Comparison of ENCODE assay signal across 13 cellular contexts in genomic region chr2:55026202-55026601, GRCh38. TPM values are rescaled to one million over a fixed set of nuclear protein-coding genes. Genes with fewer than 3 reads are reported as not detected.
DNase-seq lines count a peak whose midpoint lies in the region; ATAC-seq and TF ChIP-seq lines count a peak whose summit lies in the region.
"Had no signal": no experiment of that assay in that cellular context is flagged by ENCODE, and none has a peak within 500 bp of the region (broad histone marks: within the 10 kb centered on the region; RNA-seq: fewer than 3 reads in every experiment).

No MANE protein-coding gene starts in this region.

- ATAC-seq in Right ventricle myocardium inferior: peak; percentile 31
- ATAC-seq in upper lobe of right lung: peak; percentile 49
- no peak for ATAC-seq in HG02763 (IDR thresholded peaks at IDR 0.05; ENCODE audit: unreplicated experiment)

- DNase-seq in Right ventricle myocardium inferior (ENCODE audit: missing footprints) (no peak), left ventricle myocardium inferior (no peak), SKM-1 (lab: John Stamatoyannopoulos, UW; ENCODE audit: unreplicated experiment) (peak; percentile 46), foreskin fibroblast (peak; percentile 64 to 77), upper lobe of right lung (no peak), D341Med (ENCODE audit: low spot score) (no peak), NCI-H446 (lab: John Stamatoyannopoulos, UW) (no peak)
- DNase-seq: activated T-cell treated with anti-CD3 and anti-CD28 coated beads, Interleukin-2, amount 50 U/mL, for 1 hour; effector CD4-positive, alpha-beta T cell; NCI-H446 treated with DMSO at 0.1 percent for 48 hours; T-helper 1 cell; upper lobe of left lung had no signal

- intact Hi-C loops in Right ventricle myocardium inferior (cut with DNase I): no loop called here
- intact Hi-C loops in left ventricle myocardium inferior (cut with micrococcal nuclease): no loop called here
- intact Hi-C loops in upper lobe of right lung (cut with DNase I): no loop called here

- H3K4me1 ChIP-seq in left ventricle myocardium inferior (peaks cover 66% of the 10 kb centered on the region), upper lobe of right lung (peaks cover 39% of the 10 kb centered on the region)

- TF ChIP-seq CTCF in left ventricle myocardium inferior (IDR thresholded peaks at IDR 0.05; ENCODE audit: borderline replicate concordance) (no peak), foreskin fibroblast (IDR thresholded peaks at IDR 0.05; ENCODE audit: low read depth, low read length) (no peak), upper lobe of right lung (IDR thresholded peaks at IDR 0.05) (no peak)

- H3K4me3 ChIP-seq in left ventricle myocardium inferior (no peak overlapping the region), foreskin fibroblast (ENCODE audit: low read depth in 1 of 2, low read length in 2 of 2) (no peak overlapping the region), upper lobe of right lung (no peak overlapping the region)
- H3K4me3 ChIP-seq: upper lobe of left lung had no signal

- H3K9me3 ChIP-seq in left ventricle myocardium inferior (replicated peaks) (no peaks in the 10 kb centered on the region), upper lobe of right lung (no peaks in the 10 kb centered on the region)
- H3K9me3 ChIP-seq: upper lobe of left lung had no signal

- no peaks in the 10 kb centered on the region for H3K27me3 ChIP-seq in left ventricle myocardium inferior (ENCODE audit: low read depth)
- no peaks in the 10 kb centered on the region for H3K27me3 ChIP-seq in upper lobe of right lung
- H3K27me3 ChIP-seq: upper lobe of left lung had no signal

- H3K36me3 ChIP-seq in left ventricle myocardium inferior: no peaks in the 10 kb centered on the region
- no peaks in the 10 kb centered on the region for H3K36me3 ChIP-seq in upper lobe of right lung
- H3K36me3 ChIP-seq: upper lobe of left lung had no signal

- H3K27ac ChIP-seq in left ventricle myocardium inferior (replicated peaks) (no peak overlapping the region), upper lobe of right lung (no peak overlapping the region)

RNA-seq across cellular contexts. Expression of gene RTN4, which starts 24.0 kb away (rescaled TPM):
- total RNA-seq in Right ventricle myocardium inferior: 78.4 TPM
- 105 TPM for total RNA-seq in left ventricle myocardium inferior
- 275 TPM for total RNA-seq in upper lobe of right lung

Comparison
In these comparisons a context has a peak if more than half of its experiments do, and no peak if none do; other contexts are left out.
1. DNase-seq: peak in SKM-1 (single experiment) and foreskin fibroblast (2 of 2); none in Right ventricle myocardium inferior (single experiment), left ventricle myocardium inferior (single experiment), upper lobe of right lung (single experiment), D341Med (single experiment) and NCI-H446 (0 of 2).